ENCODE assay signal across 21 cellular contexts in the genomic region with DNA sequence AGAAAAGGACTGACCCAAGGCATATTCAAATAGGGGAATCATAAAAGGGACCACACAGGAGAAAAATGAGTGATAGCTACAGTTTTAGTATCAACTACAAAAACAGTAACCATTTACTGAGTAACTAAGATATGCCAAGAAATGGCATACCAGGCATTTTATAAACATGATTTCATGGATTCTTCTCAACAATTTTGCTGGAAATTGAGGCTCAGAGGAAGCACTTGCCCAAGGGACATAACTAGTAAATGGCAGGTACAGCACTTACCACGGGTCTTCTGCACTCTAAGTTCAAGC.
DNase-seq lines count a peak whose midpoint lies in the region; ATAC-seq and TF ChIP-seq lines count a peak whose summit lies in the region.
"Had no signal": no experiment of that assay in that cellular context is flagged by ENCODE, and none has a peak within 500 bp of the region (broad histone marks: within the 10 kb centered on the region; RNA-seq: fewer than 3 reads in every experiment).

No MANE protein-coding gene starts in this region.

- peaks cover 33% of the 10 kb centered on the region for H3K4me1 Mint-ChIP-seq in HFFc6 (ENCODE audit: low read depth)
- H3K4me1 Mint-ChIP-seq in activated T-helper 17 cell treated with anti-CD3 and anti-CD28 coated beads, Interleukin-2, amount 50 U/mL, for 72 hours, result peaks cover 9% of the 10 kb centered on the region

- no peak overlapping the region for H3K4me3 Mint-ChIP-seq in HFFc6
- no peak overlapping the region for H3K4me3 Mint-ChIP-seq in activated T-helper 17 cell treated with anti-CD3 and anti-CD28 coated beads, Interleukin-2, amount 50 U/mL, for 72 hours
- H3K4me3 Mint-ChIP-seq: CD14-positive monocyte had no signal

- peaks cover 22% of the 10 kb centered on the region for H3K36me3 Mint-ChIP-seq in HFFc6 (ENCODE audit: low read depth)
- H3K36me3 Mint-ChIP-seq in activated T-helper 17 cell treated with anti-CD3 and anti-CD28 coated beads, Interleukin-2, amount 50 U/mL, for 72 hours (ENCODE audit: low read depth), result no peaks in the 10 kb centered on the region

- TF ChIP-seq CTCF in HFFc6 (IDR thresholded peaks at IDR 0.05) (no peak), brain microvascular endothelial cell (IDR thresholded peaks at IDR 0.05; ENCODE audit: low read depth, low read length, missing control alignments) (no peak)

- H3K36me3 ChIP-seq in brain microvascular endothelial cell (replicated peaks), result no peaks in the 10 kb centered on the region
- H3K36me3 ChIP-seq: HAP-1, stomach had no signal

- ATAC-seq in HG03108 (IDR thresholded peaks at IDR 0.05; ENCODE audit: unreplicated experiment), result no peak
- ATAC-seq in activated T-helper 17 cell treated with anti-CD3 and anti-CD28 coated beads, Interleukin-2, amount 50 U/mL, for 72 hours (replicated peaks), result no peak
- ATAC-seq: right cardiac atrium had no signal

- H3K27me3 ChIP-seq in brain microvascular endothelial cell (replicated peaks), result no peaks in the 10 kb centered on the region
- H3K27me3 ChIP-seq: stomach had no signal

- DNase-seq in AG08395 (ENCODE audit: low spot score), result peak; percentile 19
- peak; percentile 43 for DNase-seq in HFFc6
- peak; percentile 27 for DNase-seq in brain microvascular endothelial cell
- peak; percentile 66 for DNase-seq in kidney tubule cell (ENCODE audit: low spot score)
- DNase-seq in NCI-H510A treated with DMSO at 0.1 percent for 48 hours (lab: John Stamatoyannopoulos, UW), result no peak
- no peak for DNase-seq in NCI-H2171 treated with DMSO at 0.1 percent for 48 hours (lab: John Stamatoyannopoulos, UW)
- DNase-seq: activated CD4-positive, alpha-beta T cell treated with anti-CD3 and anti-CD28 coated beads for 1 hour; activated T-cell treated with anti-CD3 and anti-CD28 coated beads, Interleukin-2, amount 50 U/mL, for 1 hour; amygdala; caudate nucleus; mammary epithelial cell; NCI-H1092; NCI-H1930; occipital lobe; right cardiac atrium; SHP77; stomach had no signal

- peaks cover 13% of the 10 kb centered on the region for H3K9me3 Mint-ChIP-seq in HFFc6
- H3K9me3 Mint-ChIP-seq in activated T-helper 17 cell treated with anti-CD3 and anti-CD28 coated beads, Interleukin-2, amount 50 U/mL, for 72 hours, result peaks cover 4% of the 10 kb centered on the region

- no peak overlapping the region for H3K27ac ChIP-seq in brain microvascular endothelial cell
- H3K27ac ChIP-seq: stomach had no signal

- H3K27ac Mint-ChIP-seq in HFFc6, result peak overlapping the region; percentile 53
- H3K27ac Mint-ChIP-seq in activated T-helper 17 cell treated with anti-CD3 and anti-CD28 coated beads, Interleukin-2, amount 50 U/mL, for 72 hours, result no peak overlapping the region
- H3K27ac Mint-ChIP-seq: CD14-positive monocyte had no signal

- H3K4me3 ChIP-seq in brain microvascular endothelial cell (ENCODE audit: low read depth, low read length), result no peak overlapping the region
- H3K4me3 ChIP-seq: HAP-1, stomach had no signal

- H3K27me3 Mint-ChIP-seq in HFFc6 (ENCODE audit: insufficient read depth), result peaks cover 4% of the 10 kb centered on the region; the same call in 1 of the 2 replicates
- H3K27me3 Mint-ChIP-seq in activated T-helper 17 cell treated with anti-CD3 and anti-CD28 coated beads, Interleukin-2, amount 50 U/mL, for 72 hours, result peaks cover 10% of the 10 kb centered on the region

- in situ Hi-C loops in brain microvascular endothelial cell (cut with HindIII; ENCODE audit: low pct_ligation_motif_present, low sequenced_read_pairs), result no loop called here

Comparison
In these comparisons a context has a peak if more than half of its experiments do, and no peak if none do; other contexts are left out.
1. DNase-seq: peak in AG08395 (single experiment), HFFc6 (single experiment), brain microvascular endothelial cell (single experiment) and kidney tubule cell (single experiment); none in NCI-H510A treated with DMSO at 0.1 percent for 48 hours (single experiment) and NCI-H2171 treated with DMSO at 0.1 percent for 48 hours (single experiment).